27 cellular contexts compared by ENCODE assay signal in the genomic region with DNA sequence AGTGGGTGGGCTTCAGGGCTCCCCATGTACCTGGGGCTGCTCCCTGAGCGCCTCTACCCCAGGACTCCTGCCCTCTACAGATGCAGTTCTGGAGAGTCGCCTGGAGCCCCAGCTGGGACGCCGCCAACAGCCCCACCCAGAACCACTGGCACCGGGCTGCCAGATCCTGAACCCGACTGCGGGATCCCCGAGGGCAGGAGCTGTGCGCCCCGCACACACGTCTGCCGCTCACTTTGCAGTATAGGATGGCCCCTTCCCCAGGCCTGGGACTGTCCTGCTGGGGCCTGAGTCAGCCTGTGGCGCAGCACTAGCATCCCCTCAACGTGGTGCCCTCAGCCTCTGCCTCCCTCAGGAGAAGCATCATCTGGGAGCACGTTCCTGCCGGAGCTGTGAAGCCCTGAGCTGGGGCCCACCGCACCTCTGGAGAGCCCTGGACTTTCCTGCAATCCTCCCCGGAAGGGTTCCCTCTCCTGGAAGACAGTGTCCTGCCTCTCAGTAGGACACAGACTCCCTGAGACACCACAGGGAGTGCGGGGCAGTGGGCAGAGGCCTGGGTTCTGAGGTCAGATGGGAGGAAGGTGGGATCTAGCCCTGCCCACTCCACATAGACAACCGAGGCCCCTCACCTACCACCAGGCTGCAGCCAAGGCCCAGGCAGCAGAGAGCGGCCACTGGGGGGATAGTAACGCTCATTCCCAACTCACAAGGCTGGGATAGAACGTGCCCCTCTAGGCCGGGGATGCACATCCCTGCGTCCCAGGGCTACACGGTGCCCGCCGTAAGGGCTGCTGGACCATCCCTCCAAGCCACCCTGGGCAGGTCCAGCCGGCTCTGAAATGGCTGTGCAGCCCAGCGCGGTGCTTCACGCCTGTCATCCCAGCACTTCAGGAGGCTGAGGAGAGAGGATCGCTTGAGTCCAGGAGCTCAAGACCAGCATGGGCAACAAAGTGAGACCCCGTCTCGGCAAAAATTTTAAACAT. TPM values are rescaled to one million over a fixed set of nuclear protein-coding genes. Genes with fewer than 3 reads are reported as not detected.
DNase-seq lines count a peak whose midpoint lies in the region; ATAC-seq, FAIRE-seq and TF ChIP-seq lines count a peak whose summit lies in the region.
"Had no signal": no experiment of that assay in that cellular context is flagged by ENCODE, and none has a peak within 500 bp of the region (broad histone marks: within the 10 kb centered on the region; RNA-seq: fewer than 3 reads in every experiment).

No MANE protein-coding gene starts in this region.

- H3K9ac ChIP-seq in keratinocyte (ENCODE audit: control insufficient read depth, extremely low read depth, insufficient read depth, low read length): peak overlapping the region; percentile 72
- no peak overlapping the region for H3K9ac ChIP-seq in neural progenitor cell

- ATAC-seq in activated naive CD4-positive, alpha-beta T cell treated with anti-CD3 and anti-CD28 coated beads, Interleukin-2, amount 50 U/mL, for 72 hours: no peak
- ATAC-seq in HG02884 (IDR thresholded peaks at IDR 0.05; ENCODE audit: unreplicated experiment): no peak
- ATAC-seq in GM18502 (IDR thresholded peaks at IDR 0.05; ENCODE audit: poor library complexity, unreplicated experiment): no peak
- ATAC-seq: activated T-cell treated with anti-CD3 and anti-CD28 coated beads, Interleukin-2, amount 50 U/mL, for 4 hours; GM23338; heart left ventricle; mucosa of descending colon had no signal

- H3K27me3 ChIP-seq in keratinocyte (ENCODE audit: control insufficient read depth, extremely low read depth, insufficient read depth, low read length) (no peaks in the 10 kb centered on the region), spleen (replicated peaks in 1 of 7) (no peaks in the 10 kb centered on the region), neural progenitor cell (no peaks in the 10 kb centered on the region)
- H3K27me3 ChIP-seq: dorsolateral prefrontal cortex, heart left ventricle, Peyer's patch, transverse colon had no signal

- peak overlapping the region; percentile 98 for H3K27ac ChIP-seq in RWPE1
- H3K27ac ChIP-seq in keratinocyte (ENCODE audit: control insufficient read depth, insufficient read depth, low read length): peak overlapping the region; percentile 73
- H3K27ac ChIP-seq in spleen: peak overlapping the region in 5 of 8 donors; percentile 14 to 100 (median 99)
- H3K27ac ChIP-seq in neural progenitor cell: no peak overlapping the region
- H3K27ac ChIP-seq: heart left ventricle, Peyer's patch, prostate gland, SK-N-MC had no signal

- H3K79me2 ChIP-seq in keratinocyte (ENCODE audit: control insufficient read depth, insufficient read depth, low read length) (peaks cover 81% of the 10 kb centered on the region), neural progenitor cell (ENCODE audit: low read depth) (peaks cover 83% of the 10 kb centered on the region)

- CTCF ChIA-PET in activated naive CD4-positive, alpha-beta T cell treated with anti-CD3 and anti-CD28 coated beads for 36 hours (lab: Charles Lee): no interaction called here
- CTCF ChIA-PET in RWPE1 (lab: Yijun Ruan, JAX): interaction anchor here (0.6 kb wide), 2 partner anchors 428 to 1332 kb away, joined by 3 to 5 read pairs; no protein-coding TSS in a partner anchor

- 75 to 90% (median 82%) methylated on average over 16 to 35 of the region's 35 CpGs for WGBS in spleen, 5 donors

- H3K9me3 ChIP-seq in keratinocyte (ENCODE audit: control insufficient read depth, low read depth, low read length): no peaks in the 10 kb centered on the region
- no peaks in the 10 kb centered on the region for H3K9me3 ChIP-seq in spleen
- H3K9me3 ChIP-seq in neural progenitor cell (ENCODE audit: low read depth): no peaks in the 10 kb centered on the region
- H3K9me3 ChIP-seq: heart left ventricle, mucosa of descending colon, Peyer's patch, prostate gland, transverse colon had no signal

- H3K36me3 ChIP-seq in keratinocyte (ENCODE audit: control insufficient read depth in 2 of 2, extremely low read depth in 1 of 2, insufficient read depth in 2 of 2, low read length in 2 of 2): peaks cover 5 to 16% of the 10 kb centered on the region in 2 experiments
- H3K36me3 ChIP-seq in spleen: peaks cover 0 to 55% (median 5%) of the 10 kb centered on the region in 6 donors
- no peaks in the 10 kb centered on the region for H3K36me3 ChIP-seq in neural progenitor cell
- H3K36me3 ChIP-seq: Peyer's patch, prostate gland, transverse colon had no signal

- dilution Hi-C loops in keratinocyte (cut with MboI; ENCODE audit: extremely low pct_ligation_motif_present, low sequenced_read_pairs): no loop called here

- DNase-seq in activated naive CD4-positive, alpha-beta T cell treated with anti-CD3 and anti-CD28 coated beads, Interleukin-2, amount 50 U/mL, for 72 hours (ENCODE audit: low spot score in 2 of 2): no peak
- no peak for DNase-seq in activated naive CD4-positive, alpha-beta T cell treated with anti-CD3 and anti-CD28 coated beads for 36 hours
- DNase-seq in RWPE1 (ENCODE audit: low spot score) (no peak), keratinocyte (ENCODE audit: low read depth, low spot score) (no peak), spleen (peak; percentile 78), neural progenitor cell (ENCODE audit: low spot score) (no peak)
- DNase-seq: activated naive CD4-positive, alpha-beta T cell treated with Interleukin-2 at 50 U/mL for 16 hours; activated T-cell treated with anti-CD3 and anti-CD28 coated beads, Interleukin-2, amount 50 U/mL, for 4 hours; aorta; central memory CD4-positive, alpha-beta T cell; dorsolateral prefrontal cortex; heart left ventricle; NCI-H1417 treated with DMSO at 0.1 percent for 48 hours; NCI-H510A; NK-92 treated with Interleukin-12 subunit alpha and Interleukin-12 subunit beta, amount 100 ng/mL, for 24 hours; Peyer's patch; small intestine; stimulated activated naive CD4-positive, alpha-beta T cell treated with Interleukin-2 at 50 U/mL for 16 hours; T-helper 9 cell; transverse colon had no signal

- POLR2A ChIA-PET in RWPE1 (lab: Yijun Ruan, JAX; ENCODE audit: low non-redundant PET): no interaction called here

- H2AFZ ChIP-seq in keratinocyte (ENCODE audit: control insufficient read depth, low read length): no peak overlapping the region
- no peak overlapping the region for H2AFZ ChIP-seq in neural progenitor cell (replicated peaks)
- H2AFZ ChIP-seq: GM23338 had no signal

- peaks cover 13% of the 10 kb centered on the region for H3F3A ChIP-seq in neural progenitor cell (ENCODE audit: low read depth)

- FAIRE-seq in keratinocyte (lab: Jason Lieb, UNC): no peak
- FAIRE-seq: A204.1, small intestine had no signal

- H3K9me1 ChIP-seq in keratinocyte (ENCODE audit: control insufficient read depth, extremely low read depth, insufficient read depth, low read length): no peaks in the 10 kb centered on the region

- H3K4me2 ChIP-seq in keratinocyte (ENCODE audit: control insufficient read depth, extremely low read depth, insufficient read depth, low read depth, low read length): peak overlapping the region; percentile 82
- no peak overlapping the region for H3K4me2 ChIP-seq in neural progenitor cell
- H3K4me2 ChIP-seq: GM23338 had no signal

- intact Hi-C loops in activated naive CD4-positive, alpha-beta T cell treated with anti-CD3 and anti-CD28 coated beads for 36 hours (cut with micrococcal nuclease): no loop called here
- intact Hi-C loops in spleen (cut with DNase I; ENCODE audit: low total_unique reads): no loop called here

- H3K4me3 Mint-ChIP-seq in activated naive CD4-positive, alpha-beta T cell treated with anti-CD3 and anti-CD28 coated beads for 36 hours: no peak overlapping the region
- H3K4me3 Mint-ChIP-seq in neural progenitor cell: no peak overlapping the region
- H3K4me3 Mint-ChIP-seq: GM23338 had no signal

- no peak for TF ChIP-seq POLR2A in spleen (IDR thresholded peaks at IDR 0.05)

- H3K27ac Mint-ChIP-seq in activated naive CD4-positive, alpha-beta T cell treated with anti-CD3 and anti-CD28 coated beads, Interleukin-2, amount 50 U/mL, for 72 hours: peak overlapping the region; percentile 14 to 57
- no peak overlapping the region for H3K27ac Mint-ChIP-seq in activated naive CD4-positive, alpha-beta T cell treated with anti-CD3 and anti-CD28 coated beads for 36 hours
- H3K27ac Mint-ChIP-seq in neural progenitor cell: no peak overlapping the region
- H3K27ac Mint-ChIP-seq: GM23338 had no signal

- H4K20me1 ChIP-seq in keratinocyte (ENCODE audit: control insufficient read depth, extremely low read depth, insufficient read depth, low read length) (peaks cover 27% of the 10 kb centered on the region), neural progenitor cell (ENCODE audit: low read depth) (peaks cover 85% of the 10 kb centered on the region)

- peak overlapping the region in 1 of 3 experiments; percentile 56 for H3K4me3 ChIP-seq in keratinocyte (ENCODE audit: control insufficient read depth in 2 of 3, extremely low read depth in 1 of 3, insufficient read depth in 2 of 3, low read depth in 1 of 3, low read length in 3 of 3)
- H3K4me3 ChIP-seq in spleen: peak overlapping the region in 1 of 8 donors; percentile 100
- H3K4me3 ChIP-seq in neural progenitor cell: no peak overlapping the region
- H3K4me3 ChIP-seq: GM23338, heart left ventricle, mucosa of descending colon, Peyer's patch, prostate gland, SK-N-MC, transverse colon had no signal

- TF ChIP-seq CTCF in RWPE1 (conservative IDR thresholded peaks at IDR 0.05; ENCODE audit: low read depth) (no peak), keratinocyte (optimal IDR thresholded peaks at IDR 0.05 in 1 of 3, IDR thresholded peaks at IDR 0.05 in 1 of 3, conservative IDR thresholded peaks at IDR 0.05 in 1 of 3; ENCODE audit: extremely low read depth in 1 of 3, insufficient read depth in 2 of 3, low read length in 3 of 3) (peak in 1 of 3 experiments; percentile 23), spleen (IDR thresholded peaks at IDR 0.05 in 8 of 11, conservative IDR thresholded peaks at IDR 0.05 in 3 of 11) (no peak), neural progenitor cell (IDR thresholded peaks at IDR 0.05) (no peak)

- H3K27me3 Mint-ChIP-seq in activated naive CD4-positive, alpha-beta T cell treated with anti-CD3 and anti-CD28 coated beads for 36 hours (ENCODE audit: low read depth): no peaks in the 10 kb centered on the region
- no peaks in the 10 kb centered on the region for H3K27me3 Mint-ChIP-seq in neural progenitor cell (ENCODE audit: insufficient read depth, low read depth)

- H3K4me1 ChIP-seq in keratinocyte (ENCODE audit: control insufficient read depth, extremely low read depth, insufficient read depth, low read length) (peaks cover 62% of the 10 kb centered on the region), spleen (peaks cover 58 to 94% (median 87%) of the 10 kb centered on the region in 6 donors), neural progenitor cell (peaks cover 13% of the 10 kb centered on the region)

- H3K9me3 Mint-ChIP-seq in activated naive CD4-positive, alpha-beta T cell treated with anti-CD3 and anti-CD28 coated beads, Interleukin-2, amount 50 U/mL, for 72 hours: no peaks in the 10 kb centered on the region
- no peaks in the 10 kb centered on the region for H3K9me3 Mint-ChIP-seq in activated naive CD4-positive, alpha-beta T cell treated with anti-CD3 and anti-CD28 coated beads for 36 hours
- no peaks in the 10 kb centered on the region for H3K9me3 Mint-ChIP-seq in neural progenitor cell
- H3K9me3 Mint-ChIP-seq: activated T-cell treated with anti-CD3 and anti-CD28 coated beads, Interleukin-2, amount 50 U/mL, for 4 hours had no signal

- H3K36me3 Mint-ChIP-seq in activated naive CD4-positive, alpha-beta T cell treated with anti-CD3 and anti-CD28 coated beads, Interleukin-2, amount 50 U/mL, for 72 hours: peaks cover 10 to 14% of the 10 kb centered on the region in 2 donors
- peaks cover 5% of the 10 kb centered on the region for H3K36me3 Mint-ChIP-seq in activated naive CD4-positive, alpha-beta T cell treated with anti-CD3 and anti-CD28 coated beads for 36 hours (ENCODE audit: low read depth)
- no peaks in the 10 kb centered on the region for H3K36me3 Mint-ChIP-seq in neural progenitor cell

- H3K4me1 Mint-ChIP-seq in activated naive CD4-positive, alpha-beta T cell treated with anti-CD3 and anti-CD28 coated beads for 36 hours (ENCODE audit: low read depth): peaks cover 61% of the 10 kb centered on the region
- peaks cover 32% of the 10 kb centered on the region for H3K4me1 Mint-ChIP-seq in neural progenitor cell

RNA-seq across cellular contexts. Expression of a gene that starts 3.5 kb away (rescaled TPM):
- 10 to 100 TPM; 35.5 to 44.5 TPM for total RNA-seq in activated naive CD4-positive, alpha-beta T cell treated with anti-CD3 and anti-CD28 coated beads, Interleukin-2, amount 50 U/mL, for 72 hours
- total RNA-seq in activated naive CD4-positive, alpha-beta T cell treated with anti-CD3 and anti-CD28 coated beads for 36 hours: 10 to 100 TPM; 39.8 to 47.6 TPM
- polyA plus RNA-seq in keratinocyte (6.1 to 18.6 TPM (median 9.1 TPM) in 3 replicates), spleen (10 to 100 TPM; 13.4 to 52.3 (median 27.4) TPM)
- polyA plus RNA-seq in keratinocyte (2011; ENCODE audit: low read depth): 15.3 TPM
- polyA plus RNA-seq in keratinocyte (2011; cell fraction: cytosol; rRNA removed): 8.0 and 14.2 TPM in 2 replicates
- polyA plus RNA-seq in keratinocyte (2011; cell fraction: nucleus; rRNA removed): 41.7 and 47.8 TPM in 2 replicates
- 19.8 and 25.0 TPM in 2 replicates for polyA plus RNA-seq in keratinocyte (2012; ENCODE audit: low replicate concordance)
- 16.5 to 40.9 TPM (median 17.7 TPM) in 3 replicates for polyA minus RNA-seq in keratinocyte
- polyA minus RNA-seq in keratinocyte (2011; cell fraction: cytosol; rRNA and poly(A)+ RNA removed): 27.4 TPM
- 12.9 and 19.1 TPM in 2 replicates for polyA minus RNA-seq in keratinocyte (2011; cell fraction: nucleus; rRNA and poly(A)+ RNA removed)
- total RNA-seq in spleen (10 to 100 TPM; 35.7 to 88.1 (median 59.2) TPM), neural progenitor cell (ENCODE audit: low replicate concordance) (12.8 and 38.7 TPM in 2 replicates)

RNA-seq across cellular contexts. Expression of a gene that starts 18.6 kb away (rescaled TPM):
- total RNA-seq in activated naive CD4-positive, alpha-beta T cell treated with anti-CD3 and anti-CD28 coated beads, Interleukin-2, amount 50 U/mL, for 72 hours: 10 to 100 TPM; 20.5 to 22.6 TPM
- 10 to 100 TPM; 13.5 to 15.0 TPM for total RNA-seq in activated naive CD4-positive, alpha-beta T cell treated with anti-CD3 and anti-CD28 coated beads for 36 hours
- polyA plus RNA-seq in keratinocyte: 4.9 to 14.7 TPM (median 6.0 TPM) in 3 replicates
- 2.6 TPM for polyA plus RNA-seq in keratinocyte (2011; ENCODE audit: low read depth)
- polyA plus RNA-seq in keratinocyte (2011; cell fraction: cytosol; rRNA removed): 4.7 and 19.3 TPM in 2 replicates
- polyA plus RNA-seq in keratinocyte (2011; cell fraction: nucleus; rRNA removed): 7.7 and 17.7 TPM in 2 replicates
- polyA plus RNA-seq in keratinocyte (2012; ENCODE audit: low replicate concordance): 13.9 and 30.6 TPM in 2 replicates
- 1.9 to 11.4 TPM (median 2.2 TPM) in 3 replicates for polyA minus RNA-seq in keratinocyte
- polyA minus RNA-seq in keratinocyte (2011; cell fraction: cytosol; rRNA and poly(A)+ RNA removed): 48.5 TPM
- 8.2 and 11.3 TPM in 2 replicates for polyA minus RNA-seq in keratinocyte (2011; cell fraction: nucleus; rRNA and poly(A)+ RNA removed)
- total RNA-seq in spleen: 10 to 100 TPM; 12.9 to 39.0 (median 29.5) TPM
- polyA plus RNA-seq in spleen: 10 to 100 TPM in 1 of 3 donors, 1 to 10 TPM in 2; 7.1 to 19.5 (median 8.1) TPM
- total RNA-seq in neural progenitor cell (ENCODE audit: low replicate concordance): 1.0 and 4.8 TPM in 2 replicates

RNA-seq across cellular contexts. Expression of a gene that starts 32.8 kb away (rescaled TPM):
- total RNA-seq in activated naive CD4-positive, alpha-beta T cell treated with anti-CD3 and anti-CD28 coated beads, Interleukin-2, amount 50 U/mL, for 72 hours: 10 to 100 TPM; 11.7 to 28.7 TPM
- 1 to 10 TPM; 6.1 to 8.4 TPM for total RNA-seq in activated naive CD4-positive, alpha-beta T cell treated with anti-CD3 and anti-CD28 coated beads for 36 hours
- 0.98 to 2.8 TPM (median 1.2 TPM) in 3 replicates for polyA plus RNA-seq in keratinocyte
- polyA plus RNA-seq in keratinocyte (2011; ENCODE audit: low read depth): 0.44 TPM
- polyA plus RNA-seq in keratinocyte (2011; cell fraction: cytosol; rRNA removed): 0.74 and 1.2 TPM in 2 replicates
- 3.3 and 7.1 TPM in 2 replicates for polyA plus RNA-seq in keratinocyte (2011; cell fraction: nucleus; rRNA removed)
- 0.56 and 1.5 TPM in 2 replicates for polyA plus RNA-seq in keratinocyte (2012; ENCODE audit: low replicate concordance)
- polyA minus RNA-seq in keratinocyte: 0.82 to 3.7 TPM (median 1.3 TPM) in 3 replicates
- polyA minus RNA-seq in keratinocyte (2011; cell fraction: cytosol; rRNA and poly(A)+ RNA removed): 2.5 TPM
- polyA minus RNA-seq in keratinocyte (2011; cell fraction: nucleus; rRNA and poly(A)+ RNA removed): 1.5 and 1.9 TPM in 2 replicates
- 10 to 100 TPM in 1 of 7 donors, 1 to 10 TPM in 6; 5.4 to 10.1 (median 7.3) TPM for total RNA-seq in spleen
- polyA plus RNA-seq in spleen: 1 to 10 TPM; 1.9 to 3.9 (median 2.3) TPM
- total RNA-seq in neural progenitor cell (ENCODE audit: low replicate concordance): 0.06 and 1.5 TPM in 2 replicates

RNA-seq across cellular contexts. Expression of a gene that starts 40.5 kb away (rescaled TPM):
- 100 to 1,000 TPM; 109 to 110 TPM for total RNA-seq in activated naive CD4-positive, alpha-beta T cell treated with anti-CD3 and anti-CD28 coated beads, Interleukin-2, amount 50 U/mL, for 72 hours
- total RNA-seq in activated naive CD4-positive, alpha-beta T cell treated with anti-CD3 and anti-CD28 coated beads for 36 hours: 10 to 100 TPM; 79.3 to 79.9 TPM
- polyA plus RNA-seq in keratinocyte: 27.2 to 67.3 TPM (median 31.0 TPM) in 3 replicates
- 9.2 TPM for polyA plus RNA-seq in keratinocyte (2011; ENCODE audit: low read depth)
- polyA plus RNA-seq in keratinocyte (2011; cell fraction: cytosol; rRNA removed): 20.8 and 62.5 TPM in 2 replicates
- 29.9 and 47.5 TPM in 2 replicates for polyA plus RNA-seq in keratinocyte (2011; cell fraction: nucleus; rRNA removed)
- polyA plus RNA-seq in keratinocyte (2012; ENCODE audit: low replicate concordance): 20.6 and 43.3 TPM in 2 replicates
- polyA minus RNA-seq in keratinocyte: 13.2 to 23.4 TPM (median 20.6 TPM) in 3 replicates
- polyA minus RNA-seq in keratinocyte (2011; cell fraction: cytosol; rRNA and poly(A)+ RNA removed): 122 TPM
- 13.3 and 22.2 TPM in 2 replicates for polyA minus RNA-seq in keratinocyte (2011; cell fraction: nucleus; rRNA and poly(A)+ RNA removed)
- total RNA-seq in spleen: 100 to 1,000 TPM in 2 of 7 donors, 10 to 100 TPM in 5; 73.4 to 104 (median 83.0) TPM
- 100 to 1,000 TPM in 1 of 3 donors, 10 to 100 TPM in 2; 80.4 to 107 (median 88.1) TPM for polyA plus RNA-seq in spleen
- 20.2 and 87.0 TPM in 2 replicates for total RNA-seq in neural progenitor cell (ENCODE audit: low replicate concordance)

Comparison
In these comparisons a context has a peak if more than half of its experiments do, and no peak if none do; other contexts are left out.
1. H3K27ac Mint-ChIP-seq: peak in activated naive CD4-positive, alpha-beta T cell treated with anti-CD3 and anti-CD28 coated beads, Interleukin-2, amount 50 U/mL, for 72 hours (2 of 2); none in activated naive CD4-positive, alpha-beta T cell treated with anti-CD3 and anti-CD28 coated beads for 36 hours (single experiment) and neural progenitor cell (single experiment).